ENCODE assay signal across 24 cellular contexts in genomic region chr22:38867124-38867455, GRCh38. TPM values are rescaled to one million over a fixed set of nuclear protein-coding genes. Genes with fewer than 3 reads are reported as not detected.
A peak's percentile ranks its signal among the peaks of the same experiment; 100 is the strongest.
DNase-seq lines count a peak whose midpoint lies in the region; ATAC-seq and TF ChIP-seq lines count a peak whose summit lies in the region.
"Had no signal": no experiment of that assay in that cellular context is flagged by ENCODE, and none has a peak within 500 bp of the region (broad histone marks: within the 10 kb centered on the region; RNA-seq: fewer than 3 reads in every experiment).

No MANE protein-coding gene starts in this region.

- H3K18ac ChIP-seq in IMR-90 (ENCODE audit: low read depth, low read length), result no peak overlapping the region

- in situ Hi-C loops in IMR-90 (cut with MboI; ENCODE audit: low sequenced_read_pairs), result loop anchor here (10.0 to 25.0 kb wide), 2 partner anchors 245 to 438 kb away; no protein-coding TSS in a partner anchor

- no peak overlapping the region for H2BK20ac ChIP-seq in IMR-90 (ENCODE audit: low read depth, low read length)

- dilution Hi-C loops in IMR-90 (cut with HindIII; ENCODE audit: low sequenced_read_pairs, unreplicated experiment), result no loop called here

- POLR2A ChIA-PET in IMR-90 (lab: Charles Lee; ENCODE audit: unreplicated experiment), result no interaction called here

- H3K4me3 ChIP-seq in IMR-90 (ENCODE audit: insufficient read depth, low read depth, low read length), result no peak overlapping the region
- H3K4me3 ChIP-seq in neural progenitor cell, result no peak overlapping the region
- H3K4me3 ChIP-seq: BLaER1, HAP-1, K562, PC-9 had no signal

- H4K5ac ChIP-seq in IMR-90 (ENCODE audit: low read depth, low read length), result no peak overlapping the region

- H3K9me3 Mint-ChIP-seq in neural progenitor cell (no peaks in the 10 kb centered on the region), natural killer cell (no peaks in the 10 kb centered on the region)
- H3K9me3 Mint-ChIP-seq: CD4-positive, alpha-beta memory T cell; HFFc6 had no signal

- no peak overlapping the region for H2BK5ac ChIP-seq in IMR-90 (ENCODE audit: low read depth, low read length, poor library complexity, severe bottlenecking)

- H3K4me2 ChIP-seq in IMR-90 (ENCODE audit: low read depth, low read length), result no peak overlapping the region
- H3K4me2 ChIP-seq in neural progenitor cell, result peak overlapping the region; percentile 52
- H3K4me2 ChIP-seq: PC-9 had no signal

- peaks cover 9% of the 10 kb centered on the region; the same call in 1 of the 2 replicates for H3K36me3 ChIP-seq in ES-I3 (ENCODE audit: insufficient read depth, low read length)
- H3K36me3 ChIP-seq in IMR-90 (ENCODE audit: control insufficient read depth, insufficient read depth, low read length), result peaks cover 28% of the 10 kb centered on the region
- H3K36me3 ChIP-seq in neural progenitor cell, result no peaks in the 10 kb centered on the region

- H3K27ac ChIP-seq in IMR-90 (ENCODE audit: insufficient read depth, low read length) (no peak overlapping the region), neural progenitor cell (no peak overlapping the region)
- H3K27ac ChIP-seq: BLaER1, PC-9 had no signal

- H3K56ac ChIP-seq in IMR-90 (ENCODE audit: extremely low read depth, insufficient read depth, low read length), result no peak overlapping the region

- H3K23ac ChIP-seq in IMR-90 (ENCODE audit: low read depth, low read length), result no peak overlapping the region

- no peak overlapping the region for H4K91ac ChIP-seq in IMR-90 (ENCODE audit: insufficient read depth, low read depth, low read length)

- H3K79me1 ChIP-seq in IMR-90 (ENCODE audit: low read depth in 1 of 2, low read length in 2 of 2), result peaks cover 20 to 70% of the 10 kb centered on the region in 2 experiments

- H2BK120ac ChIP-seq in IMR-90 (ENCODE audit: low read depth, low read length), result no peak overlapping the region

- peaks cover 35% of the 10 kb centered on the region for H3K4me1 Mint-ChIP-seq in neural progenitor cell
- H3K4me1 Mint-ChIP-seq in natural killer cell, result peaks cover 22 to 37% of the 10 kb centered on the region in 2 donors

- H3F3A ChIP-seq in neural progenitor cell (ENCODE audit: low read depth), result peaks cover 19% of the 10 kb centered on the region

- no peak overlapping the region for H2BK15ac ChIP-seq in IMR-90 (ENCODE audit: low read depth, low read length)

- no TSS peak for BruUV-seq in IMR-90 (replicated peaks; lab: Mats Ljungman, UMichigan)

- H3K14ac ChIP-seq in IMR-90 (replicated peaks; ENCODE audit: low read depth, low read length), result no peak overlapping the region

- 65% methylated on average over 3 of the region's 13 CpGs; no CpG with 5 or more reads in 1 of the 2 experiments for WGBS in IMR-90 (ENCODE audit: extremely low coverage in 2 of 2, insufficient read length in 1 of 2), 2 experiments

- no peaks in the 10 kb centered on the region for H3K9me3 ChIP-seq in ES-I3 (ENCODE audit: control insufficient read depth, insufficient read depth, low read length)
- no peaks in the 10 kb centered on the region for H3K9me3 ChIP-seq in IMR-90 (ENCODE audit: control insufficient read depth, insufficient read depth, low read length)
- no peaks in the 10 kb centered on the region for H3K9me3 ChIP-seq in neural progenitor cell (ENCODE audit: low read depth)
- H3K9me3 ChIP-seq: BLaER1, HAP-1 had no signal

- TF ChIP-seq RAD21 in IMR-90 (IDR thresholded peaks at IDR 0.05; ENCODE audit: low read length), result no peak

- H3K4me1 ChIP-seq in ES-I3 (ENCODE audit: insufficient read depth, low read length), result peaks cover 14% of the 10 kb centered on the region; the same call in 1 of the 2 replicates
- H3K4me1 ChIP-seq in IMR-90 (ENCODE audit: control insufficient read depth, insufficient read depth, low read length), result no peaks in the 10 kb centered on the region; the same call in 1 of the 2 replicates
- peaks cover 15% of the 10 kb centered on the region for H3K4me1 ChIP-seq in neural progenitor cell

- H3K79me2 ChIP-seq in neural progenitor cell (ENCODE audit: low read depth), result peaks cover 34% of the 10 kb centered on the region

- no peak overlapping the region for H3K27ac Mint-ChIP-seq in neural progenitor cell
- no peak overlapping the region for H3K27ac Mint-ChIP-seq in natural killer cell
- H3K27ac Mint-ChIP-seq: HFFc6 had no signal

- no peaks in the 10 kb centered on the region for H3K9me1 ChIP-seq in IMR-90 (ENCODE audit: insufficient read depth, low read length)

- ATAC-seq in Right ventricle myocardium inferior, result no peak
- no peak for ATAC-seq in left cardiac atrium
- ATAC-seq in IMR-90 (ENCODE audit: low read depth), result no peak
- no peak for ATAC-seq in natural killer cell
- ATAC-seq: K562 had no signal

- no peak overlapping the region for H3K4ac ChIP-seq in IMR-90 (ENCODE audit: low read depth, low read length)

- H3K4me3 Mint-ChIP-seq in neural progenitor cell (no peak overlapping the region), natural killer cell (no peak overlapping the region)
- H3K4me3 Mint-ChIP-seq: CD4-positive, alpha-beta memory T cell; HFFc6 had no signal

- peak overlapping the region; percentile 3 for H2AK9ac ChIP-seq in IMR-90 (replicated peaks; ENCODE audit: low read depth, low read length, poor library complexity)

- intact Hi-C loops in Right ventricle myocardium inferior (cut with DNase I), result loop anchor here (5.0 kb wide), 1 partner anchor 100 kb away; no protein-coding TSS in a partner anchor
- intact Hi-C loops in left cardiac atrium (cut with DNase I), result loop anchor here (5.0 to 10.0 kb wide), 4 partner anchors 92 to 258 kb away; partner anchors contain the start of gene SUN2 (in 1 of the 2)
- intact Hi-C loops in IMR-90 (cut with micrococcal nuclease), result no loop called here
- intact Hi-C loops in natural killer cell (cut with micrococcal nuclease), result loop anchor here (2.0 kb wide), 1 partner anchor 450 kb away; no protein-coding TSS in a partner anchor

- DNase-seq in Right ventricle myocardium inferior (ENCODE audit: missing footprints) (peak; percentile 15), left cardiac atrium (no peak), IMR-90 (no peak), neural progenitor cell (ENCODE audit: low spot score) (no peak), natural killer cell (no peak), NCI-H2196 (lab: John Stamatoyannopoulos, UW; ENCODE audit: unreplicated experiment) (no peak), NCI-H526 (lab: John Stamatoyannopoulos, UW) (no peak)
- DNase-seq: CD4-positive, alpha-beta memory T cell; COR-L47; DMS53; HFFc6; Kasumi-1; NCI-H1105 treated with DMSO at 0.1 percent for 48 hours; NCI-H146; NCI-H1930; NCI-H2107; NCI-H446 treated with DMSO at 0.1 percent for 48 hours; NCI-H526 treated with DMSO at 0.1 percent for 48 hours; PC-9; SHP77 had no signal

- H3K9ac ChIP-seq in ES-I3 (ENCODE audit: low read depth, low read length) (peak overlapping the region; percentile 31; the same call in 1 of the 2 replicates), IMR-90 (ENCODE audit: low read depth, low read length) (no peak overlapping the region), neural progenitor cell (no peak overlapping the region)

- H4K20me1 ChIP-seq in IMR-90 (ENCODE audit: insufficient read depth, low read length), result peaks cover 65% of the 10 kb centered on the region
- H4K20me1 ChIP-seq in neural progenitor cell (ENCODE audit: low read depth), result peaks cover 88% of the 10 kb centered on the region

- peaks cover 6% of the 10 kb centered on the region for H3K27me3 Mint-ChIP-seq in neural progenitor cell (ENCODE audit: insufficient read depth, low read depth)
- H3K27me3 Mint-ChIP-seq in natural killer cell (ENCODE audit: low read depth in 2 of 2), result no peaks in the 10 kb centered on the region
- H3K27me3 Mint-ChIP-seq: CD4-positive, alpha-beta memory T cell had no signal

- no peak overlapping the region for H2AFZ ChIP-seq in IMR-90 (replicated peaks; ENCODE audit: low read length, poor library complexity)
- no peak overlapping the region for H2AFZ ChIP-seq in neural progenitor cell (replicated peaks)
- H2AFZ ChIP-seq: PC-9 had no signal

- no peak for TF ChIP-seq POLR2A in IMR-90 (IDR thresholded peaks at IDR 0.05; ENCODE audit: low read depth, low read length)

- H2AK5ac ChIP-seq in IMR-90 (ENCODE audit: low read depth, low read length), result no peak overlapping the region

- TF ChIP-seq CTCF in IMR-90 (conservative IDR thresholded peaks at IDR 0.05; ENCODE audit: low read depth, low read length), result no peak
- no peak for TF ChIP-seq CTCF in neural progenitor cell (IDR thresholded peaks at IDR 0.05)
- TF ChIP-seq CTCF in natural killer cell (IDR thresholded peaks at IDR 0.05), result no peak

- H3K27me3 ChIP-seq in IMR-90 (ENCODE audit: control insufficient read depth, insufficient read depth, low read length), result no peaks in the 10 kb centered on the region
- H3K27me3 ChIP-seq in neural progenitor cell, result no peaks in the 10 kb centered on the region
- H3K27me3 ChIP-seq: BLaER1 had no signal

- H3K36me3 Mint-ChIP-seq in neural progenitor cell (peaks cover 3% of the 10 kb centered on the region), natural killer cell (no peaks in the 10 kb centered on the region)

- CTCF ChIA-PET in IMR-90 (lab: Yijun Ruan, JAX), result interaction anchor here (1.3 kb wide), 1 partner anchor 98 kb away, joined by 3 read pairs; no protein-coding TSS in a partner anchor

- H4K8ac ChIP-seq in IMR-90 (ENCODE audit: low read depth in 2 of 2, low read length in 2 of 2), result no peak overlapping the region

TF ChIP-seq in IMR-90, 13 proteins besides CTCF, POLR2A, EP300 and RAD21 (continues in another document):
- no peak for TF ChIP-seq NFE2L2 (IDR thresholded peaks at IDR 0.05; ENCODE audit: low read depth, low read length)

RNA-seq across cellular contexts. Expression of gene CBX6, which starts 4.9 kb away (rescaled TPM):
- total RNA-seq in Right ventricle myocardium inferior (39.3 TPM), left cardiac atrium (10 to 100 TPM; 46.0 to 54.3 TPM), IMR-90 (2012; rRNA removed) (15.2 and 17.5 TPM in 2 replicates), neural progenitor cell (ENCODE audit: low replicate concordance) (14.0 and 29.7 TPM in 2 replicates), natural killer cell (10 to 100 TPM; 68.0 to 81.5 (median 75.7) TPM)
- polyA plus RNA-seq in IMR-90 (2012; rRNA removed), result 19.0 and 19.9 TPM in 2 replicates
- polyA plus RNA-seq in IMR-90 (2012; cell fraction: cytosol; rRNA removed), result 9.6 and 14.6 TPM in 2 replicates
- 26.7 and 45.8 TPM in 2 replicates for polyA plus RNA-seq in IMR-90 (2012; cell fraction: nucleus; rRNA removed; ENCODE audit: low replicate concordance)

RNA-seq across cellular contexts. Expression of gene NPTXR, which starts 23.3 kb away (rescaled TPM):
- 19.7 TPM for total RNA-seq in Right ventricle myocardium inferior
- 10 to 100 TPM; 26.9 to 30.8 TPM for total RNA-seq in left cardiac atrium
- total RNA-seq in IMR-90 (2012; rRNA removed), result 0.28 and 0.36 TPM in 2 replicates
- polyA plus RNA-seq in IMR-90 (2012; rRNA removed), result 1.8 and 2.2 TPM in 2 replicates
- 1.3 and 2.3 TPM in 2 replicates for polyA plus RNA-seq in IMR-90 (2012; cell fraction: cytosol; rRNA removed)
- 1.4 and 1.6 TPM in 2 replicates for polyA plus RNA-seq in IMR-90 (2012; cell fraction: nucleus; rRNA removed; ENCODE audit: low replicate concordance)
- 0.99 and 2.5 TPM in 2 replicates for total RNA-seq in neural progenitor cell (ENCODE audit: low replicate concordance)
- 1 to 10 TPM; 4.8 to 8.2 (median 6.1) TPM for total RNA-seq in natural killer cell
